ENCODE assay signal across 1 cellular context in genomic region chr20:32497589-32498224, GRCh38.
TF ChIP-seq lines count a peak whose summit lies in the region.

No MANE protein-coding gene starts in this region.

TF ChIP-seq in SK-N-SH treated with all-trans-retinoic acid at 6 μM for 48 hours, 23 proteins besides CTCF, POLR2A, EP300 and RAD21 (continued from another document):
- no peak for TF ChIP-seq PATZ1 (CRISPR knock-in tag; IDR thresholded peaks at IDR 0.05; ENCODE audit: borderline replicate concordance)
- no peak for TF ChIP-seq SNAI2 (CRISPR knock-in tag; IDR thresholded peaks at IDR 0.05)
- TF ChIP-seq ZFP30 (CRISPR knock-in tag; IDR thresholded peaks at IDR 0.05), result no peak
- no peak for TF ChIP-seq OSR1 (CRISPR knock-in tag; IDR thresholded peaks at IDR 0.05)
- TF ChIP-seq CSRNP3 (CRISPR knock-in tag; IDR thresholded peaks at IDR 0.05), result no peak
